In genomic region chr15:63818191-63818590, GRCh38 we compare ENCODE assay signal across 1 cellular context.
TF ChIP-seq lines count a peak whose summit lies in the region.

No MANE protein-coding gene starts in this region.

TF ChIP-seq in K562, 482 proteins besides CTCF, POLR2A, EP300 and RAD21 (continued from another document):
- TF ChIP-seq ZBTB40 (IDR thresholded peaks at IDR 0.05) (peak; percentile 32; the same call in 1 of the 2 replicates), ZBTB40 (CRISPR knock-in tag; IDR thresholded peaks at IDR 0.05) (no peak), ZNF146 (CRISPR knock-in tag; IDR thresholded peaks at IDR 0.05; ENCODE audit: unreplicated experiment) (no peak), MLX (CRISPR knock-in tag; conservative IDR thresholded peaks at IDR 0.05) (no peak), NCOA4 (IDR thresholded peaks at IDR 0.05; ENCODE audit: partially characterized antibody) (no peak), AFF1 (IDR thresholded peaks at IDR 0.05; ENCODE audit: low read depth in 1 of 2, partially characterized antibody in 2 of 2) (no peak), ARID3A (IDR thresholded peaks at IDR 0.05; ENCODE audit: borderline replicate concordance, low read depth, low read length) (peak; percentile 45; the same call in 1 of the 2 replicates)
TF ChIP-seq in K562: peak in this region for 47.
